In genomic region chr10:71433116-71433982, GRCh38 we compare ENCODE assay signal across 28 cellular contexts. TPM values are rescaled to one million over a fixed set of nuclear protein-coding genes. Genes with fewer than 3 reads are reported as not detected.
DNase-seq lines count a peak whose midpoint lies in the region; ATAC-seq and TF ChIP-seq lines count a peak whose summit lies in the region.
"Had no signal": no experiment of that assay in that cellular context is flagged by ENCODE, and none has a peak within 500 bp of the region (broad histone marks: within the 10 kb centered on the region; RNA-seq: fewer than 3 reads in every experiment).

No MANE protein-coding gene starts in this region.

- TF ChIP-seq POLR2A in HCT116 (IDR thresholded peaks at IDR 0.05; ENCODE audit: borderline replicate concordance, extremely low read depth, insufficient read depth, insufficient read length) (no peak), testis (IDR thresholded peaks at IDR 0.05) (no peak)

- no peaks in the 10 kb centered on the region for H3K36me3 Mint-ChIP-seq in brain
- H3K36me3 Mint-ChIP-seq: activated CD4-positive, alpha-beta memory T cell treated with anti-CD3 and anti-CD28 coated beads for 36 hours; CD14-positive monocyte; naive thymus-derived CD8-positive, alpha-beta T cell; stimulated activated effector memory CD8-positive, alpha-beta T cell treated with anti-CD3 and anti-CD28 coated beads, Interleukin-12 subunit alpha, Interleukin-12 subunit beta, amount 100 ng/mL, for 72 hours had no signal

- no peak overlapping the region for H3K4me3 ChIP-seq in HCT116 (replicated peaks in 1 of 2; ENCODE audit: low read depth in 1 of 2, low read length in 2 of 2)
- no peak overlapping the region for H3K4me3 ChIP-seq in testis
- H3K4me3 ChIP-seq: right atrium auricular region, upper lobe of left lung had no signal

- WGBS in testis, 2 donors: 87 to 97% methylated on average over 6 to 9 of the region's 9 CpGs

- peaks cover 79% of the 10 kb centered on the region for H3K4me1 Mint-ChIP-seq in brain
- H3K4me1 Mint-ChIP-seq: activated naive CD8-positive, alpha-beta T cell treated with anti-CD3 and anti-CD28 coated beads, Interleukin-2, amount 50 U/mL, for 24 hours had no signal

- H3K9me3 ChIP-seq in HCT116 (ENCODE audit: control insufficient read depth in 1 of 2, insufficient read depth in 1 of 2, low read depth in 1 of 2, low read length in 2 of 2) (no peaks in the 10 kb centered on the region), testis (no peaks in the 10 kb centered on the region)
- H3K9me3 ChIP-seq: right atrium auricular region, upper lobe of left lung had no signal

- intact Hi-C loops in HCT116 (cut with micrococcal nuclease): no loop called here
- intact Hi-C loops in testis (cut with DNase I; ENCODE audit: low total_unique reads): no loop called here

- H4K20me1 ChIP-seq in HCT116 (ENCODE audit: insufficient read depth): no peaks in the 10 kb centered on the region

- RAD21 ChIA-PET in HCT116 (lab: Charles Lee; ENCODE audit: low non-redundant PET in 1 of 2, low total read pairs in 2 of 2, uncharacterized antibody in 2 of 2, unreplicated experiment in 2 of 2): no interaction called here

- H3K27me3 Mint-ChIP-seq in brain: no peaks in the 10 kb centered on the region

- POLR2A ChIA-PET in HCT116 (lab: Charles Lee): interaction anchor here (0.6 kb wide), 1 partner anchor 495 kb away, joined by 3 read pairs; no protein-coding TSS in a partner anchor

- H3K79me2 ChIP-seq in HCT116 (ENCODE audit: insufficient read depth, low read length): no peaks in the 10 kb centered on the region

- no peak overlapping the region for H2AFZ ChIP-seq in HCT116 (ENCODE audit: low read depth, low read length, poor library complexity, severe bottlenecking)
- H2AFZ ChIP-seq: parathyroid adenoma had no signal

- no peaks in the 10 kb centered on the region for H3K27me3 ChIP-seq in HCT116 (ENCODE audit: insufficient read depth, low read length)
- no peaks in the 10 kb centered on the region for H3K27me3 ChIP-seq in testis
- H3K27me3 ChIP-seq: right atrium auricular region, upper lobe of left lung had no signal

- CTCF ChIA-PET in HCT116 (lab: Charles Lee): interaction anchor here (1.3 kb wide), 1 partner anchor 26 kb away, joined by 3 read pairs; no protein-coding TSS in a partner anchor

- no TSS peak for BruUV-seq in HCT116 (replicated peaks; lab: Mats Ljungman, UMichigan)

- peak overlapping the region in 3 of 5 experiments; percentile 5 to 42 (median 29) for H3K27ac Mint-ChIP-seq in brain
- H3K27ac Mint-ChIP-seq: activated CD4-positive, alpha-beta memory T cell treated with anti-CD3 and anti-CD28 coated beads for 36 hours; activated naive CD8-positive, alpha-beta T cell treated with anti-CD3 and anti-CD28 coated beads, Interleukin-2, amount 50 U/mL, for 24 hours; CD14-positive monocyte; naive thymus-derived CD8-positive, alpha-beta T cell; stimulated activated effector memory CD8-positive, alpha-beta T cell treated with anti-CD3 and anti-CD28 coated beads, Interleukin-12 subunit alpha, Interleukin-12 subunit beta, amount 100 ng/mL, for 72 hours had no signal

- peaks cover 0 to 7% (median 0%) of the 10 kb centered on the region in 5 experiments for H3K9me3 Mint-ChIP-seq in brain
- H3K9me3 Mint-ChIP-seq: activated CD4-positive, alpha-beta memory T cell treated with anti-CD3 and anti-CD28 coated beads for 36 hours; activated naive CD8-positive, alpha-beta T cell treated with anti-CD3 and anti-CD28 coated beads, Interleukin-2, amount 50 U/mL, for 24 hours; CD14-positive monocyte; naive thymus-derived CD8-positive, alpha-beta T cell; stimulated activated effector memory CD8-positive, alpha-beta T cell treated with anti-CD3 and anti-CD28 coated beads, Interleukin-12 subunit alpha, Interleukin-12 subunit beta, amount 100 ng/mL, for 72 hours had no signal

- H3K4me3 Mint-ChIP-seq in brain: no peak overlapping the region
- H3K4me3 Mint-ChIP-seq: activated CD4-positive, alpha-beta memory T cell treated with anti-CD3 and anti-CD28 coated beads for 36 hours; activated naive CD8-positive, alpha-beta T cell treated with anti-CD3 and anti-CD28 coated beads, Interleukin-2, amount 50 U/mL, for 24 hours; CD14-positive monocyte; naive thymus-derived CD8-positive, alpha-beta T cell; stimulated activated effector memory CD8-positive, alpha-beta T cell treated with anti-CD3 and anti-CD28 coated beads, Interleukin-12 subunit alpha, Interleukin-12 subunit beta, amount 100 ng/mL, for 72 hours had no signal

- DNase-seq in HCT116 (ENCODE audit: low read depth, low spot score) (no peak), islet precursor cell (peak; percentile 41), testis (peak; percentile 12), NCI-H2196 (lab: John Stamatoyannopoulos, UW; ENCODE audit: unreplicated experiment) (no peak), dedifferentiated amniotic fluid mesenchymal stem cell (ENCODE audit: extremely low spot score) (no peak)
- DNase-seq: activated CD4-positive, alpha-beta memory T cell treated with anti-CD3 and anti-CD28 coated beads for 36 hours; activated gamma-delta T cell; activated naive CD8-positive, alpha-beta T cell treated with anti-CD3 and anti-CD28 coated beads, Interleukin-2, amount 50 U/mL, for 24 hours; activated T-cell treated with anti-CD3 and anti-CD28 coated beads for 4 hours; DND-41; effector CD4-positive, alpha-beta T cell; midbrain; NCI-H1092 treated with DMSO at 0.1 percent for 48 hours; NCI-H187; NCI-H526; RPMI8226; stimulated activated CD4-positive, alpha-beta T cell treated with anti-CD3 and anti-CD28 coated beads, Interleukin-2, amount 100 ng/mL, for 48 hours had no signal

- TF ChIP-seq CTCF in HCT116 (IDR thresholded peaks at IDR 0.05 in 2 of 3, conservative IDR thresholded peaks at IDR 0.05 in 1 of 3; ENCODE audit: borderline replicate concordance in 1 of 3, insufficient read depth in 1 of 3, low read depth in 2 of 3, low read length in 2 of 3) (no peak), brain (conservative IDR thresholded peaks at IDR 0.05) (no peak), testis (IDR thresholded peaks at IDR 0.05) (no peak)

- H3K4me1 ChIP-seq in HCT116 (ENCODE audit: control insufficient read depth in 1 of 2, insufficient read depth in 2 of 2, low read length in 2 of 2): peaks cover 9 to 21% of the 10 kb centered on the region in 2 experiments; a peak in 3 of 4 replicates
- peaks cover 6% of the 10 kb centered on the region for H3K4me1 ChIP-seq in testis
- H3K4me1 ChIP-seq: parathyroid adenoma had no signal

- H3K9ac ChIP-seq in HCT116 (ENCODE audit: low read length): no peak overlapping the region
- H3K9ac ChIP-seq: parathyroid adenoma had no signal

- no peak for TF ChIP-seq RAD21 in HCT116 (IDR thresholded peaks at IDR 0.05; ENCODE audit: low read depth)

- no peak overlapping the region for H3K4me2 ChIP-seq in HCT116 (ENCODE audit: low read length)

- no peaks in the 10 kb centered on the region for H3K9me2 ChIP-seq in HCT116 (ENCODE audit: insufficient read depth)

- H3K27ac ChIP-seq in HCT116 (ENCODE audit: low read depth, low read length): no peak overlapping the region
- no peak overlapping the region for H3K27ac ChIP-seq in testis
- H3K27ac ChIP-seq: epithelial cell of prostate, parathyroid adenoma, right atrium auricular region, upper lobe of left lung had no signal

- H3K36me3 ChIP-seq in HCT116 (ENCODE audit: control insufficient read depth in 1 of 2, insufficient read depth in 2 of 2, low read length in 2 of 2): no peaks in the 10 kb centered on the region
- H3K36me3 ChIP-seq in testis (ENCODE audit: low read depth, missing control alignments): no peaks in the 10 kb centered on the region
- H3K36me3 ChIP-seq: right atrium auricular region, upper lobe of left lung had no signal

- ATAC-seq in HCT116 (peak; percentile 11; the same call in 1 of the 2 replicates), HG02678 (IDR thresholded peaks at IDR 0.05; ENCODE audit: unreplicated experiment) (no peak)
- ATAC-seq: activated naive CD8-positive, alpha-beta T cell treated with anti-CD3 and anti-CD28 coated beads, Interleukin-2, amount 50 U/mL, for 24 hours; naive thymus-derived CD8-positive, alpha-beta T cell had no signal

TF ChIP-seq in HCT116, 20 proteins besides CTCF, POLR2A, EP300 and RAD21:
- TF ChIP-seq TCF7L2 (IDR thresholded peaks at IDR 0.05; ENCODE audit: borderline replicate concordance, extremely low read depth, insufficient read depth, insufficient read length) (no peak), SP1 (IDR thresholded peaks at IDR 0.05; ENCODE audit: low read depth) (no peak), SRF (IDR thresholded peaks at IDR 0.05; ENCODE audit: low read depth) (no peak), EGR1 (IDR thresholded peaks at IDR 0.05; ENCODE audit: low read depth) (no peak), ZNF274 (IDR thresholded peaks at IDR 0.05; ENCODE audit: low read depth, low read length) (no peak), ZBTB33 (IDR thresholded peaks at IDR 0.05; ENCODE audit: extremely low read depth, insufficient replicate concordance, low read length) (no peak)

RNA-seq across cellular contexts. Expression of gene CDH23, which starts 36.6 kb away (rescaled TPM):
- total RNA-seq in HCT116 (2021; ENCODE audit: unreplicated experiment) (not detected), testis (100 to 1,000 TPM in 1 of 2 donors, 10 to 100 TPM in 1; 81.7 to 125 TPM)
- polyA plus RNA-seq in HCT116 (2012): 0.04 and 0.16 TPM in 2 replicates
- polyA plus RNA-seq in brain (ENCODE audit: insufficient read depth, low read depth, low replicate concordance) (5.9 TPM), testis (ENCODE audit: insufficient read depth, low read depth, low replicate concordance) (29.8 TPM)
- total RNA-seq: chondrocyte, glomerular endothelial cell had no signal

Comparison
In these comparisons a context has a peak if more than half of its experiments do, and no peak if none do; other contexts are left out.
1. DNase-seq: peak in islet precursor cell (single experiment) and testis (single experiment); none in HCT116 (single experiment), NCI-H2196 (single experiment) and dedifferentiated amniotic fluid mesenchymal stem cell (single experiment).
2. RNA of gene CDH23, which starts 36.6 kb away (total RNA-seq): 81.7 to 125 TPM in testis; not detected in HCT116 (single experiment); every median in the first group is over 10 times any median in the second.